8 cellular contexts compared by ENCODE assay signal in the genomic region with DNA sequence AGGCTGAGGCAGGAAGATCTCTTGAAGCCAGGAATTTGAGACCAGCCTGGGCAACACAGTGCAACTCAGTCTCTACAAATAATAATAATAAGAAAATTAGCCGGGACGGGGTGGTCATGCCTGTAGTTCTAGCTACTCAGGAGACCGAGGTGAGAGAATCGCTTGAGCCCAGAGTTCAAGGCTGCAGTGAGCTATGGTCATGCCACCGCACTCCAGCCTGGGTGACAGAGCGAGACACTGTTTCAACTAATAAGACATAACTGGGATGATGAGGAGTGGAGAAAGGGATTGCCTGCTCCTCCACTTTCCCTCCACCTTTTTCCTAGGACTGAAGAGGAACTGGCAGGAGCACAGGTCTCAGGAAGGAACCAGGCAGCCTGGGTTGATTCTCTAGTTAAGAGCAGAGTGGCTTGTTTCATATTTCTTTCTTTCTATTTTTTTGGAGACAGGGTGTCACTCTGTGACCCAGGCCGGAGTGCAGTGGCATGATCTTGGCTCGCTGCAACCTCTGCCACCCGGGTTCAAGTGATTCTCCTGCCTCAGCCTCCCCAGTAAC. TPM values are rescaled to one million over a fixed set of nuclear protein-coding genes. Genes with fewer than 3 reads are reported as not detected.
A peak's percentile ranks its signal among the peaks of the same experiment; 100 is the strongest.
DNase-seq lines count a peak whose midpoint lies in the region; ATAC-seq and TF ChIP-seq lines count a peak whose summit lies in the region.
"Had no signal": no experiment of that assay in that cellular context is flagged by ENCODE, and none has a peak within 500 bp of the region (broad histone marks: within the 10 kb centered on the region; RNA-seq: fewer than 3 reads in every experiment).

No MANE protein-coding gene starts in this region.

- no peak overlapping the region; the same call in 1 of the 2 replicates for H3K9ac ChIP-seq in OCI-LY1 (ENCODE audit: low read length)

- no peaks in the 10 kb centered on the region for H3K9me2 ChIP-seq in OCI-LY1 (ENCODE audit: low read depth, low read length)

- H3K4me1 Mint-ChIP-seq in Calu3 (ENCODE audit: low read depth, unreplicated experiment): peaks cover 18% of the 10 kb centered on the region
- peaks cover 23 to 26% of the 10 kb centered on the region in 2 donors for H3K4me1 Mint-ChIP-seq in effector memory CD8-positive, alpha-beta T cell (ENCODE audit: low read depth in 2 of 2)

- H3K9me3 Mint-ChIP-seq in Calu3 (ENCODE audit: low read depth, unreplicated experiment): no peaks in the 10 kb centered on the region
- no peaks in the 10 kb centered on the region for H3K9me3 Mint-ChIP-seq in effector memory CD8-positive, alpha-beta T cell

- peak overlapping the region; percentile 83 for H3K27ac Mint-ChIP-seq in Calu3 (ENCODE audit: unreplicated experiment)
- H3K27ac Mint-ChIP-seq in effector memory CD8-positive, alpha-beta T cell: peak overlapping the region; percentile 81 to 87

- H2AFZ ChIP-seq in OCI-LY1 (ENCODE audit: low read length): no peak overlapping the region

- no peaks in the 10 kb centered on the region for H3K27me3 Mint-ChIP-seq in Calu3 (ENCODE audit: unreplicated experiment)
- no peaks in the 10 kb centered on the region for H3K27me3 Mint-ChIP-seq in effector memory CD8-positive, alpha-beta T cell

- H3K4me3 Mint-ChIP-seq in Calu3 (ENCODE audit: low read depth, unreplicated experiment): peak overlapping the region; percentile 68
- H3K4me3 Mint-ChIP-seq in effector memory CD8-positive, alpha-beta T cell: peak overlapping the region; percentile 79 to 86

- H3K36me3 ChIP-seq in OCI-LY1 (ENCODE audit: insufficient read depth, low read length) (peaks cover 3% of the 10 kb centered on the region; the same call in 1 of the 2 replicates), sigmoid colon (peaks cover 0 to 3% (median 0%) of the 10 kb centered on the region in 4 donors)

- intact Hi-C loops in Calu3 (cut with micrococcal nuclease; ENCODE audit: unreplicated experiment) (no loop called here), sigmoid colon (cut with DNase I) (no loop called here)

- TF ChIP-seq CTCF in Calu3 (IDR thresholded peaks at IDR 0.05; ENCODE audit: unreplicated experiment) (no peak), OCI-LY1 (IDR thresholded peaks at IDR 0.05; ENCODE audit: low read length) (no peak), sigmoid colon (IDR thresholded peaks at IDR 0.05) (no peak)

- H4K20me1 ChIP-seq in OCI-LY1 (ENCODE audit: insufficient read depth, low read length): no peaks in the 10 kb centered on the region

- no peak for DNase-seq in Calu3
- DNase-seq in effector memory CD8-positive, alpha-beta T cell: no peak
- DNase-seq in sigmoid colon: no peak
- DNase-seq in effector CD4-positive, alpha-beta T cell: no peak
- DNase-seq in activated gamma-delta T cell (lab: John Stamatoyannopoulos, UW): no peak
- DNase-seq: stimulated activated CD4-positive, alpha-beta T cell treated with anti-CD3 and anti-CD28 coated beads, Interleukin-15, amount 100 ng/mL, for 24 hours had no signal

- peaks cover 42% of the 10 kb centered on the region for H3K4me1 ChIP-seq in OCI-LY1 (ENCODE audit: insufficient read depth, low read length, severe bottlenecking)
- H3K4me1 ChIP-seq in sigmoid colon: peaks cover 0 to 16% (median 12%) of the 10 kb centered on the region in 4 donors

- BruUV-seq in Calu3 (replicated peaks; lab: Mats Ljungman, UMichigan): no TSS peak

- no peak for ATAC-seq in effector memory CD8-positive, alpha-beta T cell (replicated peaks)
- ATAC-seq in GM18861 (IDR thresholded peaks at IDR 0.05; ENCODE audit: unreplicated experiment): no peak

- TF ChIP-seq EP300 in sigmoid colon (IDR thresholded peaks at IDR 0.05): no peak

- H3F3A ChIP-seq in OCI-LY1 (ENCODE audit: insufficient read depth, low read length): no peaks in the 10 kb centered on the region

- WGBS in sigmoid colon, 2 donors: 98% methylated on average over 9 of the region's 9 CpGs

- H3K9me3 ChIP-seq in OCI-LY1 (ENCODE audit: low read length) (no peaks in the 10 kb centered on the region), sigmoid colon (no peaks in the 10 kb centered on the region)

- H3K4me2 ChIP-seq in OCI-LY1 (ENCODE audit: low read length): peak overlapping the region; percentile 82; the same call in 1 of the 2 replicates

- H3K36me3 Mint-ChIP-seq in Calu3 (ENCODE audit: insufficient read depth, unreplicated experiment): peaks cover 51% of the 10 kb centered on the region
- peaks cover 17% of the 10 kb centered on the region for H3K36me3 Mint-ChIP-seq in effector memory CD8-positive, alpha-beta T cell (ENCODE audit: insufficient read depth)

- peaks cover 3% of the 10 kb centered on the region for H3K79me2 ChIP-seq in OCI-LY1 (ENCODE audit: insufficient read depth, low read length)

- H3K4me3 ChIP-seq in OCI-LY1 (ENCODE audit: low read depth, low read length, poor library complexity, severe bottlenecking) (no peak overlapping the region), sigmoid colon (no peak overlapping the region)

- H3K27ac ChIP-seq in OCI-LY1 (ENCODE audit: low read depth, low read length, poor library complexity, severe bottlenecking) (peak overlapping the region; percentile 81), sigmoid colon (peak overlapping the region; percentile 81 to 85 (median 82))

- no peaks in the 10 kb centered on the region for H3K27me3 ChIP-seq in OCI-LY1 (ENCODE audit: insufficient read depth, low read length)
- H3K27me3 ChIP-seq in sigmoid colon: no peaks in the 10 kb centered on the region

- TF ChIP-seq POLR2A in sigmoid colon (IDR thresholded peaks at IDR 0.05): no peak

- CTCF ChIA-PET in Calu3 (lab: Charles Lee): interaction anchor here (0.6 to 1.4 kb wide), 2 partner anchors 9 to 114 kb away, joined by 3 to 8 read pairs; no protein-coding TSS in a partner anchor

RNA-seq across cellular contexts. Expression of gene GPI, which starts 4.6 kb away (rescaled TPM):
- 353 and 375 TPM in 2 replicates for total RNA-seq in Calu3 (2022)
- total RNA-seq in sigmoid colon: 100 to 1,000 TPM; 117 to 209 (median 157) TPM
- polyA plus RNA-seq in sigmoid colon: 100 to 1,000 TPM in 1 of 3 donors, 10 to 100 TPM in 2; 73.9 to 203 (median 89.7) TPM

RNA-seq across cellular contexts. Expression of gene PDCD2L, which starts 43.8 kb away (rescaled TPM):
- 29.3 and 35.7 TPM in 2 replicates for total RNA-seq in Calu3 (2022)
- 10 to 100 TPM in 3 of 4 donors, 1 to 10 TPM in 1; 8.0 to 14.8 (median 13.9) TPM for total RNA-seq in sigmoid colon
- polyA plus RNA-seq in sigmoid colon: 10 to 100 TPM in 1 of 3 donors, 1 to 10 TPM in 2; 6.0 to 12.1 (median 7.2) TPM
